In genomic region chr7:27149817-27150567, GRCh38 we compare ENCODE assay signal across 1 cellular context.
TF ChIP-seq lines count a peak whose summit lies in the region.

No MANE protein-coding gene starts in this region.

TF ChIP-seq in H1, 55 proteins besides CTCF, POLR2A, EP300 and RAD21:
- TF ChIP-seq CBX8 (IDR thresholded peaks at IDR 0.05; ENCODE audit: borderline replicate concordance, low read depth, low read length) (peak; percentile 79; the same call in 1 of the 2 replicates), HDAC2 (IDR thresholded peaks at IDR 0.05; ENCODE audit: borderline replicate concordance in 1 of 2, low read depth in 2 of 2, low read length in 2 of 2) (no peak)
